Comparison of ENCODE assay signal across 9 cellular contexts in genomic region chr15:99717129-99718024, GRCh38.
A peak's percentile ranks its signal among the peaks of the same experiment; 100 is the strongest.
DNase-seq lines count a peak whose midpoint lies in the region; ATAC-seq lines count a peak whose summit lies in the region.
"Had no signal": no experiment of that assay in that cellular context is flagged by ENCODE, and none has a peak within 500 bp of the region (broad histone marks: within the 10 kb centered on the region; RNA-seq: fewer than 3 reads in every experiment).

No MANE protein-coding gene starts in this region.

- no peak overlapping the region for H3K4me3 ChIP-seq in rectal smooth muscle tissue (ENCODE audit: low read length)

- H3K36me3 ChIP-seq in rectal smooth muscle tissue (ENCODE audit: control insufficient read depth, insufficient read depth, low read length) = peaks cover 12% of the 10 kb centered on the region

- no peaks in the 10 kb centered on the region for H3K27me3 ChIP-seq in rectal smooth muscle tissue (ENCODE audit: control insufficient read depth, insufficient read depth, low read length)

- H3K9ac ChIP-seq in rectal smooth muscle tissue (ENCODE audit: low read length) = no peak overlapping the region

- DNase-seq in cerebellar cortex (ENCODE audit: low spot score) (peak; percentile 17), putamen (ENCODE audit: low spot score) (no peak)
- no peak for DNase-seq in NK-92 treated with Interleukin-12 subunit alpha and Interleukin-12 subunit beta, amount 100 ng/mL, for 24 hours (lab: John Stamatoyannopoulos, UW)
- DNase-seq: NCI-H510A treated with DMSO at 0.1 percent for 48 hours had no signal

- ATAC-seq in GM18861 (IDR thresholded peaks at IDR 0.05; ENCODE audit: unreplicated experiment) = peak; percentile 20
- ATAC-seq in HG02642 (IDR thresholded peaks at IDR 0.05; ENCODE audit: poor library complexity, unreplicated experiment) = peak; percentile 37
- no peak for ATAC-seq in HG02840 (IDR thresholded peaks at IDR 0.05; ENCODE audit: low FRiP score, unreplicated experiment)
- no peak for ATAC-seq in HG02763 (IDR thresholded peaks at IDR 0.05; ENCODE audit: unreplicated experiment)

- H3K4me1 ChIP-seq in rectal smooth muscle tissue (ENCODE audit: control insufficient read depth, insufficient read depth, low read length) = peaks cover 7% of the 10 kb centered on the region

- peak overlapping the region; percentile 21 for H3K27ac ChIP-seq in rectal smooth muscle tissue (ENCODE audit: low read depth, low read length)

Comparison
In these comparisons a context has a peak if more than half of its experiments do, and no peak if none do; other contexts are left out.
1. ATAC-seq: peak in GM18861 (single experiment) and HG02642 (single experiment); none in HG02840 (single experiment) and HG02763 (single experiment).